Comparison of ENCODE assay signal across 1 cellular context in genomic region chr6:132797975-132798819, GRCh38.
TF ChIP-seq lines count a peak whose summit lies in the region.

Gene SLC18B1, minus strand, starts transcription at chr6:132798637. Its CDS starts 181 bp downstream, at chr6:132798456.

TF ChIP-seq in HEK293, 187 proteins besides CTCF, POLR2A, EP300 and RAD21 (continued from another document):
- TF ChIP-seq, protein P1, sequence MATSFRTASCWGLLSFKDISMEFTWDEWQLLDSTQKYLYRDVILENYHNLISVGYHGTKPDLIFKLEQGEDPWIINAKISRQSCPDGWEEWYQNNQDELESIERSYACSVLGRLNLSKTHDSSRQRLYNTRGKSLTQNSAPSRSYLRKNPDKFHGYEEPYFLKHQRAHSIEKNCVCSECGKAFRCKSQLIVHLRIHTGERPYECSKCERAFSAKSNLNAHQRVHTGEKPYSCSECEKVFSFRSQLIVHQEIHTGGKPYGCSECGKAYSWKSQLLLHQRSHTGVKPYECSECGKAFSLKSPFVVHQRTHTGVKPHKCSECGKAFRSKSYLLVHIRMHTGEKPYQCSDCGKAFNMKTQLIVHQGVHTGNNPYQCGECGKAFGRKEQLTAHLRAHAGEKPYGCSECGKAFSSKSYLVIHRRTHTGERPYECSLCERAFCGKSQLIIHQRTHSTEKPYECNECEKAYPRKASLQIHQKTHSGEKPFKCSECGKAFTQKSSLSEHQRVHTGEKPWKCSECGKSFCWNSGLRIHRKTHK (tag by site-specific recombination; IDR thresholded peaks at IDR 0.05), result no peak
- TF ChIP-seq GLIS1 (tag by site-specific recombination; IDR thresholded peaks at IDR 0.05), result peak; percentile 29
- TF ChIP-seq, protein P2, sequence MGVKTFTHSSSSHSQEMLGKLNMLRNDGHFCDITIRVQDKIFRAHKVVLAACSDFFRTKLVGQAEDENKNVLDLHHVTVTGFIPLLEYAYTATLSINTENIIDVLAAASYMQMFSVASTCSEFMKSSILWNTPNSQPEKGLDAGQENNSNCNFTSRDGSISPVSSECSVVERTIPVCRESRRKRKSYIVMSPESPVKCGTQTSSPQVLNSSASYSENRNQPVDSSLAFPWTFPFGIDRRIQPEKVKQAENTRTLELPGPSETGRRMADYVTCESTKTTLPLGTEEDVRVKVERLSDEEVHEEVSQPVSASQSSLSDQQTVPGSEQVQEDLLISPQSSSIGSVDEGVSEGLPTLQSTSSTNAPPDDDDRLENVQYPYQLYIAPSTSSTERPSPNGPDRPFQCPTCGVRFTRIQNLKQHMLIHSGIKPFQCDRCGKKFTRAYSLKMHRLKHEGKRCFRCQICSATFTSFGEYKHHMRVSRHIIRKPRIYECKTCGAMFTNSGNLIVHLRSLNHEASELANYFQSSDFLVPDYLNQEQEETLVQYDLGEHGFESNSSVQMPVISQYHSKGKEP (tag by site-specific recombination; IDR thresholded peaks at IDR 0.05), result no peak
- TF ChIP-seq, protein P3, sequence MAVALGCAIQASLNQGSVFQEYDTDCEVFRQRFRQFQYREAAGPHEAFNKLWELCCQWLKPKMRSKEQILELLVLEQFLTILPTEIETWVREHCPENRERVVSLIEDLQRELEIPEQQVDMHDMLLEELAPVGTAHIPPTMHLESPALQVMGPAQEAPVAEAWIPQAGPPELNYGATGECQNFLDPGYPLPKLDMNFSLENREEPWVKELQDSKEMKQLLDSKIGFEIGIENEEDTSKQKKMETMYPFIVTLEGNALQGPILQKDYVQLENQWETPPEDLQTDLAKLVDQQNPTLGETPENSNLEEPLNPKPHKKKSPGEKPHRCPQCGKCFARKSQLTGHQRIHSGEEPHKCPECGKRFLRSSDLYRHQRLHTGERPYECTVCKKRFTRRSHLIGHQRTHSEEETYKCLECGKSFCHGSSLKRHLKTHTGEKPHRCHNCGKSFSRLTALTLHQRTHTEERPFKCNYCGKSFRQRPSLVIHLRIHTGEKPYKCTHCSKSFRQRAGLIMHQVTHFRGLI (tag by site-specific recombination; IDR thresholded peaks at IDR 0.05), result no peak
TF ChIP-seq in HEK293: peak in this region for 34.
